Comparison of ENCODE assay signal across 8 cellular contexts in the genomic region with DNA sequence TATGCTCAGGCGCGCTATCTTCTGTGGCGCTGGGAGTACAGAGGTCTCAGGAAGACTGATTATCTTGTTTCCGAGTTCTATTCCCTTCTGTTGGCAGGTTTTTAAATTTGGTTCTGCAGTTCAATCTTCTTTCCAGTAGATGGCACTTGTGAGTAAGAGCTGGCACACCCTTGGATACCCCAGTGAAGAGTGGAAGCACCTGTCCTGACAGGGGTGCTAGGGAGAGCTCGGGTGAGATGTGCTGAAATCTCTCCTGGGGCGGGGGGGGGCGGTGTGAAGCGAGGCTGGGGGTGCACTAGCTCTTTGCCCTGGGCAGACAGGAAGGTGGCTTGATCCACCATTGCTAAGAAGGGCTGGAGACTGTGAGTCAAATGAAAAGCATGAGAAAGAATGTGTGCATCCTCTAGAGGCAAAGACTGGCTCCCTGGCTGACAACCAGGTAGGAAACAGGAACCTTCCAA.
DNase-seq lines count a peak whose midpoint lies in the region; ATAC-seq and TF ChIP-seq lines count a peak whose summit lies in the region.

No MANE protein-coding gene starts in this region.

- H3K4me3 ChIP-seq in adipocyte (ENCODE audit: low read length) (no peak overlapping the region), thyroid gland (replicated peaks in 1 of 3) (no peak overlapping the region)

- no peak overlapping the region for H3K27ac ChIP-seq in thyroid gland

- TF ChIP-seq CTCF in thyroid gland (IDR thresholded peaks at IDR 0.05) = peak; percentile 12 to 83 (median 39)

- TF ChIP-seq POLR2A in thyroid gland (IDR thresholded peaks at IDR 0.05) = no peak

- intact Hi-C loops in thyroid gland (cut with DNase I) = no loop called here

- in situ Hi-C loops in Caki2 (cut with HindIII; ENCODE audit: low pct_unique_long_range_greater_than_20kb, low sequenced_read_pairs) = no loop called here

- H3K27me3 ChIP-seq in adipocyte (replicated peaks; ENCODE audit: control insufficient read depth, insufficient read depth, low read length) (no peaks in the 10 kb centered on the region), thyroid gland (no peaks in the 10 kb centered on the region)

- peak overlapping the region; percentile 2 for H3K9ac ChIP-seq in adipocyte (ENCODE audit: low read length)

- H3K4me1 ChIP-seq in adipocyte (ENCODE audit: control insufficient read depth, insufficient read depth, low read length) (peaks cover 3% of the 10 kb centered on the region), thyroid gland (no peaks in the 10 kb centered on the region)

- H3K9me3 ChIP-seq in adipocyte (ENCODE audit: control insufficient read depth, low read length) (peaks cover 8% of the 10 kb centered on the region), thyroid gland (no peaks in the 10 kb centered on the region)

- peak; percentile 22 for DNase-seq in Caki2 (ENCODE audit: low read depth)
- peak; percentile 46 to 78 for DNase-seq in NCI-H2081 (lab: John Stamatoyannopoulos, UW)
- DNase-seq in adipocyte (ENCODE audit: low read depth) = peak; percentile 65
- DNase-seq in islet precursor cell = peak; percentile 83
- DNase-seq in thyroid gland = no peak
- no peak for DNase-seq in activated CD4-positive, CD25-positive, alpha-beta regulatory T cell treated with anti-CD3 and anti-CD28 coated beads, Interleukin-2, amount 50 U/mL, for 72 hours

- 5 to 6% methylated on average over 6 to 8 of the region's 8 CpGs for WGBS in thyroid gland, 2 donors

- ATAC-seq in GM19035 (IDR thresholded peaks at IDR 0.05; ENCODE audit: unreplicated experiment) (peak; percentile 96), HG03060 (IDR thresholded peaks at IDR 0.05; ENCODE audit: low read depth, unreplicated experiment) (peak; percentile 79)

- H3K36me3 ChIP-seq in adipocyte (ENCODE audit: control insufficient read depth, insufficient read depth, low read length, severe bottlenecking) = no peaks in the 10 kb centered on the region
- H3K36me3 ChIP-seq in thyroid gland = no peaks in the 10 kb centered on the region

Comparison
In these comparisons a context has a peak if more than half of its experiments do, and no peak if none do; other contexts are left out.
1. DNase-seq: peak in Caki2 (single experiment), NCI-H2081 (2 of 2), adipocyte (single experiment) and islet precursor cell (single experiment); none in thyroid gland (0 of 2) and activated CD4-positive, CD25-positive, alpha-beta regulatory T cell treated with anti-CD3 and anti-CD28 coated beads, Interleukin-2, amount 50 U/mL, for 72 hours (single experiment).